8 cellular contexts compared by ENCODE assay signal in genomic region chr6:32968770-32969684, GRCh38. TPM values are rescaled to one million over a fixed set of nuclear protein-coding genes. Genes with fewer than 3 reads are reported as not detected.
DNase-seq lines count a peak whose midpoint lies in the region; ATAC-seq and TF ChIP-seq lines count a peak whose summit lies in the region.

No MANE protein-coding gene starts in this region.

- H3K36me3 ChIP-seq in ectodermal cell (ENCODE audit: control insufficient read depth, insufficient read depth, low read length) (peaks cover 6% of the 10 kb centered on the region), lung (ENCODE audit: control insufficient read depth in 2 of 2, insufficient read depth in 2 of 2, low read length in 2 of 2) (peaks cover 8 to 11% of the 10 kb centered on the region in 2 donors)

- no peaks in the 10 kb centered on the region for H3K9me3 Mint-ChIP-seq in activated CD8-positive, alpha-beta T cell treated with anti-CD3 and anti-CD28 coated beads for 36 hours

- peaks cover 27% of the 10 kb centered on the region for H3K4me1 Mint-ChIP-seq in activated CD8-positive, alpha-beta T cell treated with anti-CD3 and anti-CD28 coated beads for 36 hours (ENCODE audit: low read depth)

- peak overlapping the region; percentile 95 for H3K4me3 Mint-ChIP-seq in activated CD8-positive, alpha-beta T cell treated with anti-CD3 and anti-CD28 coated beads for 36 hours

- DNase-seq in GM04503 (ENCODE audit: low read depth): peak; percentile 28
- DNase-seq in NCI-H748 (lab: John Stamatoyannopoulos, UW; ENCODE audit: unreplicated experiment): peak; percentile 89
- DNase-seq in activated CD8-positive, alpha-beta T cell treated with anti-CD3 and anti-CD28 coated beads for 36 hours: peak; percentile 83
- DNase-seq in lung (ENCODE audit: low spot score): peak; percentile 79
- peak; percentile 35 for DNase-seq in stimulated activated CD8-positive, alpha-beta memory T cell treated with anti-CD3 and anti-CD28 coated beads, Interleukin-12 subunit alpha, Interleukin-12 subunit beta, amount 100 ng/mL, for 4 hours (ENCODE audit: low read depth)

- no peak for TF ChIP-seq CTCF in activated CD8-positive, alpha-beta T cell treated with anti-CD3 and anti-CD28 coated beads for 36 hours (IDR thresholded peaks at IDR 0.05)
- TF ChIP-seq CTCF in lung (IDR thresholded peaks at IDR 0.05; ENCODE audit: control extremely low read depth, extremely low read depth): no peak

- H3K4me3 ChIP-seq in ectodermal cell (ENCODE audit: insufficient read depth, low read depth, low read length) (peak overlapping the region; percentile 72), lung (peak overlapping the region; percentile 84)

- WGBS in ectodermal cell, 2 experiments: 0% methylated on average over 47 of the region's 47 CpGs
- 0 to 1% methylated on average over 46 to 47 of the region's 47 CpGs for WGBS in lung, 2 donors

- H3K27me3 Mint-ChIP-seq in activated CD8-positive, alpha-beta T cell treated with anti-CD3 and anti-CD28 coated beads for 36 hours: no peaks in the 10 kb centered on the region

- intact Hi-C loops in activated CD8-positive, alpha-beta T cell treated with anti-CD3 and anti-CD28 coated beads for 36 hours (cut with micrococcal nuclease): loop anchor here (2.0 kb wide), 1 partner anchor 28 kb away; the partner anchor contains the start of gene HLA-DMB

- POLR2A ChIA-PET in activated CD8-positive, alpha-beta T cell treated with anti-CD3 and anti-CD28 coated beads for 36 hours (lab: Charles Lee): interaction anchor here (0.6 to 30.4 kb wide), 19 partner anchors 7 to 1071 kb away, joined by 3 to 852 read pairs (median 5); partner anchors contain the start of genes BRD2, HLA-DMA, HLA-DMB and HSD17B8

- ATAC-seq in HG02981 (IDR thresholded peaks at IDR 0.05; ENCODE audit: unreplicated experiment) (peak; percentile 5), lung (ENCODE audit: insufficient read depth, low FRiP score) (peak; percentile 15), GM18907 (IDR thresholded peaks at IDR 0.05; ENCODE audit: unreplicated experiment) (no peak)
- ATAC-seq in activated CD8-positive, alpha-beta T cell treated with anti-CD3 and anti-CD28 coated beads for 36 hours: peak; percentile 12

- H3K4me1 ChIP-seq in ectodermal cell (ENCODE audit: control insufficient read depth, insufficient read depth, low read length): peaks cover 9% of the 10 kb centered on the region
- H3K4me1 ChIP-seq in lung (ENCODE audit: control insufficient read depth in 2 of 2, insufficient read depth in 2 of 2, low read length in 2 of 2): peaks cover 1 to 8% of the 10 kb centered on the region in 2 donors

- H3K9me3 ChIP-seq in ectodermal cell (ENCODE audit: control insufficient read depth, low read length) (no peaks in the 10 kb centered on the region), lung (ENCODE audit: control insufficient read depth in 2 of 2, insufficient read depth in 1 of 2, low read length in 1 of 2) (no peaks in the 10 kb centered on the region)

- peaks cover 55% of the 10 kb centered on the region for H3K36me3 Mint-ChIP-seq in activated CD8-positive, alpha-beta T cell treated with anti-CD3 and anti-CD28 coated beads for 36 hours (ENCODE audit: low read depth)

- CTCF ChIA-PET in activated CD8-positive, alpha-beta T cell treated with anti-CD3 and anti-CD28 coated beads for 36 hours (lab: Charles Lee): interaction anchor here (1.0 to 17.0 kb wide), 16 partner anchors 9 to 131 kb away, joined by 3 to 246 read pairs (median 6); partner anchors contain the start of genes HLA-DMA, HLA-DMB and TAP2

- H3K27ac ChIP-seq in ectodermal cell (ENCODE audit: insufficient read depth, low read depth, low read length, poor library complexity, severe bottlenecking) (peak overlapping the region; percentile 99), lung (ENCODE audit: low read depth in 1 of 2, low read length in 1 of 2) (peak overlapping the region; percentile 98 to 99)

- peak overlapping the region; percentile 99 for H3K27ac Mint-ChIP-seq in activated CD8-positive, alpha-beta T cell treated with anti-CD3 and anti-CD28 coated beads for 36 hours

- H3K27me3 ChIP-seq in ectodermal cell (ENCODE audit: control insufficient read depth, insufficient read depth, low read length, poor library complexity, severe bottlenecking) (no peaks in the 10 kb centered on the region), lung (ENCODE audit: control insufficient read depth, insufficient read depth) (no peaks in the 10 kb centered on the region)

RNA-seq across cellular contexts. Expression of gene BRD2, which starts 0.6 kb away (rescaled TPM):
- 100 to 1,000 TPM; 219 to 235 TPM for total RNA-seq in activated CD8-positive, alpha-beta T cell treated with anti-CD3 and anti-CD28 coated beads for 36 hours
- 228 TPM for polyA plus RNA-seq in ectodermal cell (2013, experiment 1 of 4)
- 232 TPM for polyA plus RNA-seq in ectodermal cell (2013, experiment 2 of 4)
- 182 TPM for polyA plus RNA-seq in ectodermal cell (2013, experiment 3 of 4)
- 196 TPM for polyA plus RNA-seq in ectodermal cell (2013, experiment 4 of 4)
- total RNA-seq in lung: 100 to 1,000 TPM; 178 TPM
- polyA plus RNA-seq in lung: 100 to 1,000 TPM; 114 to 117 TPM

RNA-seq across cellular contexts. Expression of gene HLA-DMA, which starts 16.1 kb away (rescaled TPM):
- 10 to 100 TPM; 16.2 TPM for total RNA-seq in activated CD8-positive, alpha-beta T cell treated with anti-CD3 and anti-CD28 coated beads for 36 hours
- polyA plus RNA-seq in ectodermal cell (2013, experiment 1 of 4): 13.5 TPM
- polyA plus RNA-seq in ectodermal cell (2013, experiment 2 of 4): 11.5 TPM
- 9.0 TPM for polyA plus RNA-seq in ectodermal cell (2013, experiment 3 of 4)
- polyA plus RNA-seq in ectodermal cell (2013, experiment 4 of 4): 8.0 TPM
- total RNA-seq in lung: 100 to 1,000 TPM in 1 of 2 donors, 10 to 100 TPM in 1; 76.8 to 130 TPM
- polyA plus RNA-seq in lung: 100 to 1,000 TPM; 106 to 240 TPM

RNA-seq across cellular contexts. Expression of gene HLA-DMB, which starts 28.2 kb away (rescaled TPM):
- total RNA-seq in activated CD8-positive, alpha-beta T cell treated with anti-CD3 and anti-CD28 coated beads for 36 hours: 1 to 10 TPM; 3.5 to 3.6 TPM
- polyA plus RNA-seq in ectodermal cell (2013, experiment 1 of 4): 1.9 TPM
- polyA plus RNA-seq in ectodermal cell (2013, experiment 2 of 4): 3.1 TPM
- 1.6 TPM for polyA plus RNA-seq in ectodermal cell (2013, experiment 3 of 4)
- polyA plus RNA-seq in ectodermal cell (2013, experiment 4 of 4): 2.0 TPM
- total RNA-seq in lung: 10 to 100 TPM; 42.3 to 76.7 TPM
- polyA plus RNA-seq in lung: 10 to 100 TPM; 50.1 to 52.2 TPM

RNA-seq across cellular contexts. Expression of gene HLA-DOA, which starts 40.4 kb away (rescaled TPM):
- total RNA-seq in activated CD8-positive, alpha-beta T cell treated with anti-CD3 and anti-CD28 coated beads for 36 hours: 1 to 10 TPM; 6.4 to 8.1 TPM
- polyA plus RNA-seq in ectodermal cell (2013, experiment 1 of 4): 14.9 TPM
- 19.6 TPM for polyA plus RNA-seq in ectodermal cell (2013, experiment 2 of 4)
- 12.4 TPM for polyA plus RNA-seq in ectodermal cell (2013, experiment 3 of 4)
- 14.4 TPM for polyA plus RNA-seq in ectodermal cell (2013, experiment 4 of 4)
- 10 to 100 TPM; 20.7 to 26.4 TPM for total RNA-seq in lung
- polyA plus RNA-seq in lung: 10 to 100 TPM in 1 of 2 donors, 1 to 10 TPM in 1; 4.6 to 12.8 TPM

Comparison
In these comparisons a context has a peak if more than half of its experiments do, and no peak if none do; other contexts are left out.
1. DNase-seq: peak in every context shown above with its lines; median percentile 89 in NCI-H748; 83 in activated CD8-positive, alpha-beta T cell treated with anti-CD3 and anti-CD28 coated beads for 36 hours; 79 in lung; 35 in stimulated activated CD8-positive, alpha-beta memory T cell treated with anti-CD3 and anti-CD28 coated beads, Interleukin-12 subunit alpha, Interleukin-12 subunit beta, amount 100 ng/mL, for 4 hours; 28 in GM04503.
2. RNA of gene HLA-DMA, which starts 16.1 kb away (total RNA-seq): 76.8 to 130 TPM in lung; 16.2 TPM in activated CD8-positive, alpha-beta T cell treated with anti-CD3 and anti-CD28 coated beads for 36 hours; every median in the first group is over 4 times any median in the second.
3. RNA of gene HLA-DMB, which starts 28.2 kb away (total RNA-seq): 42.3 to 76.7 TPM in lung; 3.5 to 3.6 TPM in activated CD8-positive, alpha-beta T cell treated with anti-CD3 and anti-CD28 coated beads for 36 hours; every median in the first group is over 4 times any median in the second.